9 cellular contexts compared by ENCODE assay signal in genomic region chr12:117395766-117396165, GRCh38. TPM values are rescaled to one million over a fixed set of nuclear protein-coding genes. Genes with fewer than 3 reads are reported as not detected.
"Had no signal": no experiment of that assay in that cellular context is flagged by ENCODE, and none has a peak within 500 bp of the region (broad histone marks: within the 10 kb centered on the region; RNA-seq: fewer than 3 reads in every experiment).

No MANE protein-coding gene starts in this region.

- FAIRE-seq: G401.6, GM12878, GM12891, GM12892, GM18507, GM19239 had no signal

- ATAC-seq: GM12878 had no signal

- H3K4me3 ChIP-seq: GM12878 had no signal

- DNase-seq: GDM1, GF-D8 had no signal

RNA-seq across cellular contexts. Expression of gene NOS1, which starts 34.3 kb away (rescaled TPM):
- total RNA-seq: G401, GM12878 had no signal
